9 cellular contexts compared by ENCODE assay signal in the genomic region with DNA sequence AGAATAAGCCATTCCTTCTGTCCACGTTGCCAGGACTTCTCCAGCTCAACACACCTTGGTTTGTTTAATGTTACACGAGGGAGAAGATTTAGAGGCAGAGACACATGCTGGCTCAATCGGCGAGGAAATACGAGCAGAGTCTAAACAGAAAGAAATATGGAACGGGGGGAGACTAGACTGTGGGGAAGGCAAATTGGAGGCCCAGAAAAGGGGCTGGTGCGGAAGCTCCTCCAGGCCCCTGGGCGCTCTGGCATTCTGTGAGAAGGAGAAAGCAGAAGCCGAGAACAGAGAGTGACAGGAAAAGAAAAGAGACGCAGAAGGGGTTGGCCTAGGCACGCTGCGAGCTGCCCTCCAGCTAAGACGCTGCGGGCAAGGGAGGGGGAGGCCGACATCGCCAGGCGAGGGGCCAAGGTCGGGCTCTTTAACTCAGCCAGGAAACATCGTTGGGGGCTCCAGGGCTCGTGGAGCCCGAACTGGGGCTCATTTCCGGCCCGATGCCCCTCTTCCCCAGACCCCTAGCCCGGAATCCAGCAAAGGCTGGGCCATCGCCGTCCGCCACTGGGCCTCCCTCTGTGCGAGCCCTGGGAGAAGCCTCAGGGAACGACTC. TPM values are rescaled to one million over a fixed set of nuclear protein-coding genes. Genes with fewer than 3 reads are reported as not detected.
DNase-seq lines count a peak whose midpoint lies in the region; ATAC-seq, FAIRE-seq and TF ChIP-seq lines count a peak whose summit lies in the region.
"Had no signal": no experiment of that assay in that cellular context is flagged by ENCODE, and none has a peak within 500 bp of the region (broad histone marks: within the 10 kb centered on the region; RNA-seq: fewer than 3 reads in every experiment).

No MANE protein-coding gene starts in this region.

- TF ChIP-seq CTCF in RWPE2 (IDR thresholded peaks at IDR 0.05; ENCODE audit: poor library complexity, severe bottlenecking) = no peak
- no peak for TF ChIP-seq CTCF in esophagus squamous epithelium (IDR thresholded peaks at IDR 0.05)
- no peak for TF ChIP-seq CTCF in omental fat pad (IDR thresholded peaks at IDR 0.05)
- TF ChIP-seq CTCF in D721Med (IDR thresholded peaks at IDR 0.05; ENCODE audit: insufficient read depth, missing control alignments) = no peak

- 0 to 2% methylated on average over 11 to 24 of the region's 29 CpGs for WGBS in esophagus squamous epithelium, 2 donors

- H3K4me3 ChIP-seq in RWPE2 (ENCODE audit: severe bottlenecking) (peak overlapping the region; percentile 23), esophagus squamous epithelium (peak overlapping the region; percentile 36 to 68 (median 52))

- H3K9me3 ChIP-seq in RWPE2 (ENCODE audit: severe bottlenecking) = no peaks in the 10 kb centered on the region
- H3K9me3 ChIP-seq in esophagus squamous epithelium = no peaks in the 10 kb centered on the region

- H3K27me3 ChIP-seq in RWPE2 (ENCODE audit: insufficient read depth, poor library complexity, severe bottlenecking) = peaks cover 97% of the 10 kb centered on the region
- H3K27me3 ChIP-seq in esophagus squamous epithelium = peaks cover 36 to 100% (median 59%) of the 10 kb centered on the region in 4 donors

- TF ChIP-seq POLR2A in esophagus squamous epithelium (IDR thresholded peaks at IDR 0.05) = peak in 1 of 4 donors; percentile 5

- H3K27ac ChIP-seq in RWPE2 (ENCODE audit: poor library complexity, severe bottlenecking) = no peak overlapping the region
- peak overlapping the region in 1 of 4 donors; percentile 15 for H3K27ac ChIP-seq in esophagus squamous epithelium

- ATAC-seq in RWPE2 (ENCODE audit: low read depth) (peak; percentile 17; the same call in 1 of the 3 replicates), omental fat pad (ENCODE audit: low FRiP score) (peak; percentile 26), HG03039 (IDR thresholded peaks at IDR 0.05; ENCODE audit: unreplicated experiment) (no peak)

- peaks cover 7% of the 10 kb centered on the region for H3K4me1 ChIP-seq in RWPE2 (ENCODE audit: insufficient read depth, poor library complexity, severe bottlenecking)
- peaks cover 23 to 48% (median 36%) of the 10 kb centered on the region in 3 donors for H3K4me1 ChIP-seq in esophagus squamous epithelium

- H3K36me3 ChIP-seq in RWPE2 (ENCODE audit: low read depth) (no peaks in the 10 kb centered on the region), esophagus squamous epithelium (no peaks in the 10 kb centered on the region)

- intact Hi-C loops in esophagus squamous epithelium (cut with DNase I) = no loop called here

- DNase-seq in activated T-cell treated with anti-CD3 and anti-CD28 coated beads, Interleukin-2, amount 50 U/mL, for 1 hour = peak; percentile 46
- DNase-seq in activated T-cell treated with anti-CD3 and anti-CD28 coated beads for 4 hours (no peak), RWPE2 (ENCODE audit: low spot score) (no peak), esophagus squamous epithelium (lab: John Stamatoyannopoulos, UW) (no peak), omental fat pad (ENCODE audit: low spot score) (no peak), D721Med (ENCODE audit: insufficient read length, low spot score) (no peak)
- no peak for DNase-seq in stimulated activated CD4-positive, alpha-beta T cell treated with anti-CD3 and anti-CD28 coated beads, Interleukin-1b, Interleukin-23, amount 100 ng/mL, for 48 hours

- no peak for FAIRE-seq in D721Med (lab: Jason Lieb, UNC)
- FAIRE-seq: colon had no signal

RNA-seq across cellular contexts. Expression of a gene that starts 3.2 kb away (rescaled TPM):
- total RNA-seq in esophagus squamous epithelium = under 1 TPM in 2 of 4 donors, not detected in 2; under 0.01 to 0.29 TPM
- 1 to 10 TPM in 1 of 4 donors, under 1 TPM in 2, not detected in 1; 0.09 to 1.2 (median 0.24) TPM for total RNA-seq in omental fat pad
